ENCODE assay signal across 1 cellular context in genomic region chr17:19507673-19508326, GRCh38.
A peak's percentile ranks its signal among the peaks of the same experiment; 100 is the strongest.
TF ChIP-seq lines count a peak whose summit lies in the region.

No MANE protein-coding gene starts in this region.

TF ChIP-seq in HepG2, 621 proteins besides CTCF, POLR2A, EP300 and RAD21 (continued from another document and continues in another):
- TF ChIP-seq YEATS2 (CRISPR knock-in tag; IDR thresholded peaks at IDR 0.05; ENCODE audit: borderline replicate concordance) (peak; percentile 54; the same call in 1 of the 2 replicates), GZF1 (CRISPR knock-in tag; IDR thresholded peaks at IDR 0.05) (no peak; the same call in 1 of the 2 replicates), ZFP91 (CRISPR knock-in tag; IDR thresholded peaks at IDR 0.05; ENCODE audit: borderline replicate concordance) (peak; percentile 52; the same call in 1 of the 2 replicates), ZNF263 (CRISPR knock-in tag; IDR thresholded peaks at IDR 0.05) (no peak), ZNF782 (CRISPR knock-in tag; IDR thresholded peaks at IDR 0.05; ENCODE audit: borderline replicate concordance) (peak; percentile 50; the same call in 1 of the 2 replicates), HNRNPLL (IDR thresholded peaks at IDR 0.05; ENCODE audit: low read depth, low read length, poor library complexity, severe bottlenecking) (peak; percentile 90), JARID2 (CRISPR knock-in tag; IDR thresholded peaks at IDR 0.05; ENCODE audit: insufficient replicate concordance) (no peak), CCAR2 (optimal IDR thresholded peaks at IDR 0.05; ENCODE audit: low read depth, low read length) (no peak), SIX1 (CRISPR knock-in tag; IDR thresholded peaks at IDR 0.05; ENCODE audit: borderline replicate concordance) (peak; percentile 13; the same call in 1 of the 2 replicates), ZFP37 (CRISPR knock-in tag; IDR thresholded peaks at IDR 0.05; ENCODE audit: borderline replicate concordance) (no peak), ELF1 (CRISPR knock-in tag; IDR thresholded peaks at IDR 0.05) (no peak), CHD2 (IDR thresholded peaks at IDR 0.05; ENCODE audit: low read depth, low read length) (no peak), HMG20A (CRISPR knock-in tag; IDR thresholded peaks at IDR 0.05; ENCODE audit: borderline replicate concordance) (peak; percentile 35; the same call in 1 of the 2 replicates), ZNF839 (CRISPR knock-in tag; IDR thresholded peaks at IDR 0.05; ENCODE audit: borderline replicate concordance) (no peak), IRF1 (CRISPR knock-in tag; IDR thresholded peaks at IDR 0.05; ENCODE audit: low read depth) (no peak), ZNF530 (CRISPR knock-in tag; IDR thresholded peaks at IDR 0.05; ENCODE audit: low read depth) (no peak), TBX3 (IDR thresholded peaks at IDR 0.05; ENCODE audit: borderline replicate concordance) (no peak), SOX6 (IDR thresholded peaks at IDR 0.05) (no peak), SOX6 (CRISPR knock-in tag; IDR thresholded peaks at IDR 0.05) (peak; percentile 69), ARID5B (CRISPR knock-in tag; IDR thresholded peaks at IDR 0.05) (peak; percentile 59), AGO1 (IDR thresholded peaks at IDR 0.05; ENCODE audit: low read depth, low read length, poor library complexity, severe bottlenecking) (no peak), HNRNPK (IDR thresholded peaks at IDR 0.05; ENCODE audit: low read depth, low read length, poor library complexity, severe bottlenecking) (no peak), GMEB2 (CRISPR knock-in tag; IDR thresholded peaks at IDR 0.05; ENCODE audit: low read depth) (0 out of 2 replicates have a peak, but pooled peaks have one; percentile 28), SRF (IDR thresholded peaks at IDR 0.05; ENCODE audit: low read depth, low read length) (0 out of 2 replicates have a peak, but pooled peaks have one; percentile 33), ZNF770 (CRISPR knock-in tag; IDR thresholded peaks at IDR 0.05) (no peak), ADNP (CRISPR knock-in tag; IDR thresholded peaks at IDR 0.05) (no peak), ZNF160 (CRISPR knock-in tag; IDR thresholded peaks at IDR 0.05) (no peak; the same call in 1 of the 2 replicates), NR2F6 (IDR thresholded peaks at IDR 0.05) (peak; percentile 79), NR2F6 (CRISPR knock-in tag; IDR thresholded peaks at IDR 0.05) (peak; percentile 77), REL (CRISPR knock-in tag; conservative IDR thresholded peaks at IDR 0.05) (no peak), THRA (CRISPR knock-in tag; IDR thresholded peaks at IDR 0.05; ENCODE audit: borderline replicate concordance) (peak; percentile 41; the same call in 1 of the 2 replicates), ZBTB10 (CRISPR knock-in tag; IDR thresholded peaks at IDR 0.05; ENCODE audit: borderline replicate concordance) (peak; percentile 26; the same call in 1 of the 2 replicates), SCMH1 (CRISPR knock-in tag; IDR thresholded peaks at IDR 0.05; ENCODE audit: borderline replicate concordance) (no peak), TFDP2 (CRISPR knock-in tag; IDR thresholded peaks at IDR 0.05) (peak; percentile 43; the same call in 1 of the 2 replicates), HNF1B (CRISPR knock-in tag; IDR thresholded peaks at IDR 0.05) (peak; percentile 48; the same call in 1 of the 2 replicates), RXRA (CRISPR knock-in tag; IDR thresholded peaks at IDR 0.05) (peak; percentile 70), ZNF24 (IDR thresholded peaks at IDR 0.05) (peak; percentile 96), ZBTB44 (CRISPR knock-in tag; IDR thresholded peaks at IDR 0.05) (no peak), ZNF234 (CRISPR knock-in tag; conservative IDR thresholded peaks at IDR 0.05) (no peak), RFXANK (CRISPR knock-in tag; IDR thresholded peaks at IDR 0.05) (no peak), ZMAT5 (CRISPR knock-in tag; IDR thresholded peaks at IDR 0.05; ENCODE audit: borderline replicate concordance, low read depth) (no peak), ZNF264 (CRISPR knock-in tag; IDR thresholded peaks at IDR 0.05) (0 out of 2 replicates have a peak, but pooled peaks have one; percentile 72), ZNF614 (CRISPR knock-in tag; IDR thresholded peaks at IDR 0.05; ENCODE audit: borderline replicate concordance) (no peak)
